ENCODE assay signal across 1 cellular context in genomic region chr6:45478235-45478634, GRCh38.
TF ChIP-seq lines count a peak whose summit lies in the region.

No MANE protein-coding gene starts in this region.

TF ChIP-seq in SK-N-SH, 30 proteins besides CTCF, POLR2A, EP300 and RAD21 (continued from another document):
- TF ChIP-seq MAX (IDR thresholded peaks at IDR 0.05; ENCODE audit: low read depth): no peak
- TF ChIP-seq TEAD4 (IDR thresholded peaks at IDR 0.05; ENCODE audit: borderline replicate concordance, insufficient read depth): no peak
